Comparison of ENCODE assay signal across 8 cellular contexts in genomic region chr11:6703247-6704063, GRCh38. TPM values are rescaled to one million over a fixed set of nuclear protein-coding genes. Genes with fewer than 3 reads are reported as not detected.
DNase-seq lines count a peak whose midpoint lies in the region; ATAC-seq and TF ChIP-seq lines count a peak whose summit lies in the region.

No MANE protein-coding gene starts in this region.

- WGBS in tibial nerve, 2 donors = 74 to 79% methylated on average over 2 of the region's 2 CpGs

- no peak for TF ChIP-seq EP300 in tibial nerve (IDR thresholded peaks at IDR 0.05)

- TF ChIP-seq POLR2A in tibial nerve (IDR thresholded peaks at IDR 0.05) = no peak

- H3K36me3 ChIP-seq in left lung (no peaks in the 10 kb centered on the region), tibial nerve (no peaks in the 10 kb centered on the region)

- no peaks in the 10 kb centered on the region for H3K27me3 ChIP-seq in left lung
- H3K27me3 ChIP-seq in tibial nerve = no peaks in the 10 kb centered on the region

- H3K4me1 ChIP-seq in left lung = peaks cover 0 to 11% of the 10 kb centered on the region in 2 donors
- peaks cover 0 to 15% (median 0%) of the 10 kb centered on the region in 4 donors for H3K4me1 ChIP-seq in tibial nerve

- no peaks in the 10 kb centered on the region for H3K9me3 ChIP-seq in left lung
- H3K9me3 ChIP-seq in tibial nerve = no peaks in the 10 kb centered on the region

- intact Hi-C loops in left lung (cut with DNase I) = loop anchor here in 1 of 2 donors (10.0 kb wide), 1 partner anchor 51 kb away; no protein-coding TSS in a partner anchor

- TF ChIP-seq CTCF in coronary artery (IDR thresholded peaks at IDR 0.05) (peak; percentile 51), left lung (IDR thresholded peaks at IDR 0.05) (peak; percentile 50 to 60), tibial nerve (IDR thresholded peaks at IDR 0.05) (peak; percentile 46 to 65 (median 57))

- ATAC-seq in left lung (peak; percentile 98), HG02970 (IDR thresholded peaks at IDR 0.05; ENCODE audit: low FRiP score, unreplicated experiment) (no peak)

- no peak overlapping the region for H3K4me3 ChIP-seq in coronary artery
- no peak overlapping the region for H3K4me3 ChIP-seq in left lung
- no peak overlapping the region for H3K4me3 ChIP-seq in tibial nerve

- DNase-seq in NCI-H2171 treated with DMSO at 0.1 percent for 48 hours (lab: John Stamatoyannopoulos, UW) = peak; percentile 8
- no peak for DNase-seq in NCI-H2171 (lab: John Stamatoyannopoulos, UW)
- DNase-seq in KBM-7 = peak; percentile 84
- peak; percentile 92 for DNase-seq in SIG-M5 treated with dmso at 0.1 percent for 504 hours (lab: John Stamatoyannopoulos, UW; ENCODE audit: unreplicated experiment)
- no peak for DNase-seq in coronary artery (ENCODE audit: low spot score)
- DNase-seq in left lung = peak in 1 of 2 donors; percentile 51
- DNase-seq in tibial nerve (ENCODE audit: low spot score in 2 of 2) = peak in 1 of 2 donors; percentile 46

- H3K27ac ChIP-seq in coronary artery (no peak overlapping the region), left lung (no peak overlapping the region), tibial nerve (no peak overlapping the region)

- in situ Hi-C loops in KBM-7 (cut with MboI; ENCODE audit: low pct_unique_long_range_greater_than_20kb, low sequenced_read_pairs) = no loop called here

RNA-seq across cellular contexts. Expression of gene MRPL17, which starts 20.3 kb away (rescaled TPM):
- total RNA-seq in left lung (10 to 100 TPM; 47.6 to 51.6 TPM), tibial nerve (10 to 100 TPM; 17.3 to 24.6 (median 21.6) TPM)

RNA-seq across cellular contexts. Expression of gene DCHS1, which starts 47.8 kb away (rescaled TPM):
- total RNA-seq in left lung (10 to 100 TPM; 15.4 to 18.9 TPM), tibial nerve (10 to 100 TPM; 12.6 to 27.8 (median 20.1) TPM)

Comparison
In these comparisons a context has a peak if more than half of its experiments do, and no peak if none do; other contexts are left out.
1. DNase-seq: peak in NCI-H2171 treated with DMSO at 0.1 percent for 48 hours (single experiment), KBM-7 (single experiment) and SIG-M5 treated with dmso at 0.1 percent for 504 hours (single experiment); none in NCI-H2171 (single experiment) and coronary artery (single experiment).
2. Peak in every context shown above with its lines, with median percentiles within 50 percentile points of each other: CTCF ChIP-seq.